1 cellular context compared by ENCODE assay signal in the genomic region with DNA sequence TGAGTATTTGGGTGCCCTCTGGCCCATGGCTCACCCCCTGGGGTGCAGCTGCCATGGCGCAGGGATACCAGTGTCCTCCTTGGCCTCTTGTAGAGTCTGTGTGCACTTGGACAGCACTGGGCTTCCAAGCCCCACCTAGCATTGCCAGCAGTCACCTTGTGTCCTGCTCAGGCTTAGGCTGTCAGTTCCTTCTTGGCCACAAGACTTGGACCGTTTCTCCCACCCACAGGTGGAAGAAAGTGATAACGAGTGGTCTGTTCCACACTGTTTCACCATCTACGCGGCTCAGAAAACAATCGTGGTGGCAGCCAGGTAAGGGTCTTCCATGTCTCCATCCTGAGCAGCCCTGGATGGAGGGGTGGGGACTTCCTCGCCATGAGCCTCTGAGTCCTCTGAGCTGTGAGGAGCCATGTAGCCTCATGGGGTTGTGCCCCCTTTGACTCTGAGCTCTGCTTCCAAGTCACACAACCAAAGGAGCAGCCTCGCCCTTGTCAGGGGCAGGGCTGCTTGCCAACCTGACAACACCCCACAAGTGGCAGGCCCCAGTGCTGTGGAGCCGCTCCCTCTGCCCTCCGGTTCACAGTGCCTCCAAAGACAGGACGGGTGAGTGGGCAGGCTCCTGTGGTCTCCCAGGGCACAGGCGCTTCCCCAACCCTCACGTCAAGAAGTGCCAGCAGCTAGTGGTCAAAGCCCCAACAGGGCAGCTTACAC.
TF ChIP-seq lines count a peak whose summit lies in the region.

No MANE protein-coding gene starts in this region.

TF ChIP-seq in IMR-90, 13 proteins besides CTCF, POLR2A, EP300 and RAD21:
- no peak for TF ChIP-seq NFE2L2 (IDR thresholded peaks at IDR 0.05; ENCODE audit: low read depth, low read length)
- no peak for TF ChIP-seq SMC3 (IDR thresholded peaks at IDR 0.05; ENCODE audit: low read depth, low read length)
- no peak for TF ChIP-seq CHD1 (IDR thresholded peaks at IDR 0.05; ENCODE audit: low read depth, low read length)
- TF ChIP-seq CEBPB (IDR thresholded peaks at IDR 0.05; ENCODE audit: low read depth, low read length), result no peak
- TF ChIP-seq, protein P1, sequence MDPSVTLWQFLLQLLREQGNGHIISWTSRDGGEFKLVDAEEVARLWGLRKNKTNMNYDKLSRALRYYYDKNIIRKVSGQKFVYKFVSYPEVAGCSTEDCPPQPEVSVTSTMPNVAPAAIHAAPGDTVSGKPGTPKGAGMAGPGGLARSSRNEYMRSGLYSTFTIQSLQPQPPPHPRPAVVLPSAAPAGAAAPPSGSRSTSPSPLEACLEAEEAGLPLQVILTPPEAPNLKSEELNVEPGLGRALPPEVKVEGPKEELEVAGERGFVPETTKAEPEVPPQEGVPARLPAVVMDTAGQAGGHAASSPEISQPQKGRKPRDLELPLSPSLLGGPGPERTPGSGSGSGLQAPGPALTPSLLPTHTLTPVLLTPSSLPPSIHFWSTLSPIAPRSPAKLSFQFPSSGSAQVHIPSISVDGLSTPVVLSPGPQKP (IDR thresholded peaks at IDR 0.05; ENCODE audit: borderline replicate concordance, low read depth, low read length), result no peak
- no peak for TF ChIP-seq MAZ (IDR thresholded peaks at IDR 0.05; ENCODE audit: borderline replicate concordance, low read depth, low read length)
- no peak for TF ChIP-seq MXI1 (IDR thresholded peaks at IDR 0.05; ENCODE audit: borderline replicate concordance, low read depth, low read length)
- TF ChIP-seq BHLHE40 (IDR thresholded peaks at IDR 0.05; ENCODE audit: low read depth, low read length), result no peak
- TF ChIP-seq RCOR1 (IDR thresholded peaks at IDR 0.05; ENCODE audit: insufficient replicate concordance, low read length), result no peak
- TF ChIP-seq MAFK (IDR thresholded peaks at IDR 0.05; ENCODE audit: low read depth, low read length), result no peak
- TF ChIP-seq RFX5 (IDR thresholded peaks at IDR 0.05; ENCODE audit: low read depth, low read length), result no peak
- TF ChIP-seq FOS (IDR thresholded peaks at IDR 0.05; ENCODE audit: low read depth, low read length), result no peak
- TF ChIP-seq, protein P2, sequence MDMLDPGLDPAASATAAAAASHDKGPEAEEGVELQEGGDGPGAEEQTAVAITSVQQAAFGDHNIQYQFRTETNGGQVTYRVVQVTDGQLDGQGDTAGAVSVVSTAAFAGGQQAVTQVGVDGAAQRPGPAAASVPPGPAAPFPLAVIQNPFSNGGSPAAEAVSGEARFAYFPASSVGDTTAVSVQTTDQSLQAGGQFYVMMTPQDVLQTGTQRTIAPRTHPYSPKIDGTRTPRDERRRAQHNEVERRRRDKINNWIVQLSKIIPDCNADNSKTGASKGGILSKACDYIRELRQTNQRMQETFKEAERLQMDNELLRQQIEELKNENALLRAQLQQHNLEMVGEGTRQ (IDR thresholded peaks at IDR 0.05; ENCODE audit: low read depth, low read length), result no peak
